In genomic region chr1:61330571-61330970, GRCh38 we compare ENCODE assay signal across 24 cellular contexts.
DNase-seq lines count a peak whose midpoint lies in the region; ATAC-seq, FAIRE-seq and TF ChIP-seq lines count a peak whose summit lies in the region.
"Had no signal": no experiment of that assay in that cellular context is flagged by ENCODE, and none has a peak within 500 bp of the region (broad histone marks: within the 10 kb centered on the region; RNA-seq: fewer than 3 reads in every experiment).

No MANE protein-coding gene starts in this region.

- no peak overlapping the region for H3K4me3 ChIP-seq in RWPE2 (ENCODE audit: severe bottlenecking)
- no peak overlapping the region for H3K4me3 ChIP-seq in epithelial cell of esophagus (ENCODE audit: low read length)
- H3K4me3 ChIP-seq: A549; BLaER1 treated with 17β-estradiol and CSF1 and Interleukin-3, amounts not matched to agents 10 nM and 100 nM; GM12878; GM23338; HAP-1 had no signal

- no peaks in the 10 kb centered on the region for H3K9me3 ChIP-seq in RWPE2 (ENCODE audit: severe bottlenecking)
- H3K9me3 ChIP-seq: A549; BE2C; BLaER1 treated with 17β-estradiol and CSF1 and Interleukin-3, amounts not matched to agents 10 nM and 100 nM; HAP-1 had no signal

- FAIRE-seq in H54 (lab: Jason Lieb, UNC) = peak; percentile 41
- FAIRE-seq: A549, D721Med, GM12878, GM19239 had no signal

- H3K27ac ChIP-seq in RWPE2 (ENCODE audit: poor library complexity, severe bottlenecking) = peak overlapping the region; percentile 75
- H3K27ac ChIP-seq in foreskin keratinocyte = peak overlapping the region; percentile 91
- H3K27ac ChIP-seq: A549; BLaER1 treated with 17β-estradiol and CSF1 and Interleukin-3, amounts not matched to agents 10 nM and 100 nM had no signal

- peak; percentile 58 for ATAC-seq in RWPE2 (ENCODE audit: low read depth)
- peak; percentile 72 for ATAC-seq in foreskin keratinocyte
- ATAC-seq in Right ventricle myocardium inferior = no peak
- ATAC-seq: A549, GM12878, GM23338 had no signal

- no peak for TF ChIP-seq POLR2A in H54 (IDR thresholded peaks at IDR 0.05; ENCODE audit: low read depth, low read length)

- peaks cover 27% of the 10 kb centered on the region for H3K4me1 ChIP-seq in RWPE2 (ENCODE audit: insufficient read depth, poor library complexity, severe bottlenecking)
- H3K4me1 ChIP-seq in foreskin keratinocyte = peaks cover 27% of the 10 kb centered on the region
- H3K4me1 ChIP-seq: BLaER1 treated with 17β-estradiol and CSF1 and Interleukin-3, amounts not matched to agents 10 nM and 100 nM had no signal

- DNase-seq in H54 (ENCODE audit: insufficient read length, low spot score) = no peak
- no peak for DNase-seq in RWPE2 (ENCODE audit: low spot score)
- DNase-seq in epithelial cell of esophagus (ENCODE audit: low read depth) = peak; percentile 55
- peak; percentile 76 to 88 for DNase-seq in foreskin keratinocyte
- no peak for DNase-seq in foreskin melanocyte
- DNase-seq in T1000 (lab: John Stamatoyannopoulos, UW) = no peak
- DNase-seq in Right ventricle myocardium inferior (ENCODE audit: missing footprints) = no peak
- DNase-seq: 8988T; ACHN; AML-193; BE2C; CD4-positive, alpha-beta T cell; CD8-positive, alpha-beta memory T cell; DMS 273 treated with DMSO at 0.1 percent for 48 hours; DMS79; EL; GDM1 had no signal

- H3K27me3 ChIP-seq in RWPE2 (ENCODE audit: insufficient read depth, poor library complexity, severe bottlenecking) = no peaks in the 10 kb centered on the region
- no peaks in the 10 kb centered on the region for H3K27me3 ChIP-seq in foreskin keratinocyte
- H3K27me3 ChIP-seq: BE2C; BLaER1 treated with 17β-estradiol and CSF1 and Interleukin-3, amounts not matched to agents 10 nM and 100 nM had no signal

- peaks cover 6% of the 10 kb centered on the region for H3K36me3 ChIP-seq in RWPE2 (ENCODE audit: low read depth)
- H3K36me3 ChIP-seq: BE2C; BLaER1 treated with 17β-estradiol and CSF1 and Interleukin-3, amounts not matched to agents 10 nM and 100 nM; HAP-1 had no signal

- intact Hi-C loops in Right ventricle myocardium inferior (cut with DNase I) = no loop called here

- TF ChIP-seq CTCF in RWPE2 (IDR thresholded peaks at IDR 0.05; ENCODE audit: poor library complexity, severe bottlenecking) = no peak
- no peak for TF ChIP-seq CTCF in epithelial cell of esophagus (IDR thresholded peaks at IDR 0.05; ENCODE audit: insufficient read depth, low read depth, low read length, missing control alignments)
- no peak for TF ChIP-seq CTCF in foreskin keratinocyte (conservative IDR thresholded peaks at IDR 0.05)

Comparison
In these comparisons a context has a peak if more than half of its experiments do, and no peak if none do; other contexts are left out.
1. DNase-seq: peak in epithelial cell of esophagus (single experiment) and foreskin keratinocyte (2 of 2); none in H54 (single experiment), RWPE2 (single experiment), foreskin melanocyte (single experiment), T1000 (single experiment) and Right ventricle myocardium inferior (single experiment).